In genomic region chr16:63890072-63890471, GRCh38 we compare ENCODE assay signal across 15 cellular contexts.
DNase-seq lines count a peak whose midpoint lies in the region; ATAC-seq and TF ChIP-seq lines count a peak whose summit lies in the region.
"Had no signal": no experiment of that assay in that cellular context is flagged by ENCODE, and none has a peak within 500 bp of the region (broad histone marks: within the 10 kb centered on the region; RNA-seq: fewer than 3 reads in every experiment).

No MANE protein-coding gene starts in this region.

- no CpG with 5 or more reads among the region's 1 CpG for WGBS in trophoblast cell (ENCODE audit: extremely low coverage, insufficient coverage, insufficient read length)

- intact Hi-C loops in colonic mucosa (cut with DNase I) (no loop called here), left lung (cut with DNase I) (no loop called here), Calu3 (cut with micrococcal nuclease; ENCODE audit: unreplicated experiment) (no loop called here)

- peak; percentile 17 for DNase-seq in AG10803 (ENCODE audit: low read depth)
- DNase-seq in M059J (ENCODE audit: low read depth) = peak; percentile 7
- peak; percentile 21 for DNase-seq in colonic mucosa
- no peak for DNase-seq in left lung
- DNase-seq in Calu3 = no peak
- no peak for DNase-seq in trophoblast cell
- DNase-seq: BE2C; mesendoderm; NCI-H1930; stimulated activated CD4-positive, alpha-beta T cell treated with anti-CD3 and anti-CD28 coated beads, Interleukin-4, amount 100 ng/mL, for 1 hour; stimulated activated naive CD4-positive, alpha-beta T cell treated with Interleukin-2 at 50 U/mL for 16 hours; SW 1271 had no signal

- H2AK5ac ChIP-seq in trophoblast cell (ENCODE audit: low read length) = no peak overlapping the region

- no peaks in the 10 kb centered on the region for H3K79me2 ChIP-seq in trophoblast cell (ENCODE audit: control insufficient read depth, insufficient read depth, low read length, poor library complexity)

- H3K4me3 ChIP-seq in AG10803 (ENCODE audit: low read length) (no peak overlapping the region), colonic mucosa (no peak overlapping the region), left lung (no peak overlapping the region), trophoblast cell (ENCODE audit: low read depth, low read length) (no peak overlapping the region)
- H3K4me3 ChIP-seq: K562 had no signal

- H3K14ac ChIP-seq in trophoblast cell (ENCODE audit: low read length) = no peak overlapping the region

- no peak for TF ChIP-seq CTCF in AG10803 (conservative IDR thresholded peaks at IDR 0.05; ENCODE audit: low read length)
- TF ChIP-seq CTCF in colonic mucosa (IDR thresholded peaks at IDR 0.05) = no peak
- no peak for TF ChIP-seq CTCF in left lung (IDR thresholded peaks at IDR 0.05)
- no peak for TF ChIP-seq CTCF in Calu3 (IDR thresholded peaks at IDR 0.05; ENCODE audit: unreplicated experiment)

- H2BK120ac ChIP-seq in trophoblast cell (ENCODE audit: insufficient read depth, low read length, poor library complexity) = no peak overlapping the region

- BruUV-seq in Calu3 (replicated peaks; lab: Mats Ljungman, UMichigan) = no TSS peak

- H3K4me2 ChIP-seq in trophoblast cell (ENCODE audit: low read length) = no peak overlapping the region

- H3K27ac ChIP-seq in colonic mucosa = no peak overlapping the region
- H3K27ac ChIP-seq in left lung = no peak overlapping the region
- no peak overlapping the region for H3K27ac ChIP-seq in trophoblast cell (ENCODE audit: low read depth, low read length)

- no peaks in the 10 kb centered on the region for H3K4me1 Mint-ChIP-seq in Calu3 (ENCODE audit: low read depth, unreplicated experiment)

- no peaks in the 10 kb centered on the region for H3K36me3 Mint-ChIP-seq in Calu3 (ENCODE audit: insufficient read depth, unreplicated experiment)

- H3K9me3 Mint-ChIP-seq in Calu3 (ENCODE audit: low read depth, unreplicated experiment) = peaks cover 9% of the 10 kb centered on the region

- H3K36me3 ChIP-seq in colonic mucosa (no peaks in the 10 kb centered on the region), left lung (no peaks in the 10 kb centered on the region), trophoblast cell (ENCODE audit: control insufficient read depth in 1 of 2, insufficient read depth in 2 of 2, low read length in 2 of 2) (no peaks in the 10 kb centered on the region)
- H3K36me3 ChIP-seq: BE2C had no signal

- H4K12ac ChIP-seq in trophoblast cell (ENCODE audit: low read depth, low read length) = no peak overlapping the region

- no peaks in the 10 kb centered on the region for H3K79me1 ChIP-seq in trophoblast cell (ENCODE audit: low read length)

- no peak overlapping the region for H4K8ac ChIP-seq in trophoblast cell (ENCODE audit: low read depth, low read length)

- H3K18ac ChIP-seq in trophoblast cell (ENCODE audit: low read length) = no peak overlapping the region

- no peak overlapping the region for H3K4me3 Mint-ChIP-seq in Calu3 (ENCODE audit: low read depth, unreplicated experiment)

- H3K27me3 Mint-ChIP-seq in Calu3 (ENCODE audit: unreplicated experiment) = no peaks in the 10 kb centered on the region

- CTCF ChIA-PET in Calu3 (lab: Charles Lee) = no interaction called here

- H2BK12ac ChIP-seq in trophoblast cell (ENCODE audit: low read length) = no peak overlapping the region

- H3K27ac Mint-ChIP-seq in Calu3 (ENCODE audit: unreplicated experiment) = no peak overlapping the region

- H4K91ac ChIP-seq in trophoblast cell (ENCODE audit: low read depth, low read length) = no peak overlapping the region

- H3K4me1 ChIP-seq in colonic mucosa = no peaks in the 10 kb centered on the region
- no peaks in the 10 kb centered on the region for H3K4me1 ChIP-seq in left lung
- H3K4me1 ChIP-seq in trophoblast cell (ENCODE audit: control insufficient read depth in 1 of 2, insufficient read depth in 2 of 2, low read length in 2 of 2) = no peaks in the 10 kb centered on the region
- H3K4me1 ChIP-seq: BE2C had no signal

- H3K9ac ChIP-seq in colonic mucosa (ENCODE audit: low read depth in 2 of 2, low read length in 2 of 2) = no peak overlapping the region
- H3K9ac ChIP-seq in trophoblast cell (ENCODE audit: low read length) = no peak overlapping the region

- no peak overlapping the region for H3K4ac ChIP-seq in trophoblast cell (ENCODE audit: low read depth, low read length)

- H3K23ac ChIP-seq in trophoblast cell (ENCODE audit: low read length) = no peak overlapping the region

- H3K27me3 ChIP-seq in colonic mucosa (no peaks in the 10 kb centered on the region), left lung (no peaks in the 10 kb centered on the region), trophoblast cell (ENCODE audit: insufficient read depth, low read length) (no peaks in the 10 kb centered on the region)
- H3K27me3 ChIP-seq: BE2C had no signal

- ATAC-seq in left lung (peak; percentile 79), GM18520 (IDR thresholded peaks at IDR 0.05; ENCODE audit: unreplicated experiment) (no peak), HG03097 (IDR thresholded peaks at IDR 0.05; ENCODE audit: low FRiP score, unreplicated experiment) (no peak)
- ATAC-seq: K562 had no signal

- H3K9me3 ChIP-seq in colonic mucosa (no peaks in the 10 kb centered on the region), left lung (no peaks in the 10 kb centered on the region), trophoblast cell (ENCODE audit: insufficient read depth, low read depth, low read length) (no peaks in the 10 kb centered on the region)
- H3K9me3 ChIP-seq: BE2C had no signal

- H2AFZ ChIP-seq in trophoblast cell (ENCODE audit: insufficient read depth, low read length, poor library complexity) = no peak overlapping the region

- no peak overlapping the region for H2BK5ac ChIP-seq in trophoblast cell (ENCODE audit: low read depth, low read length, poor library complexity)

Comparison
In these comparisons a context has a peak if more than half of its experiments do, and no peak if none do; other contexts are left out.
1. DNase-seq: peak in AG10803 (single experiment), M059J (single experiment) and colonic mucosa (single experiment); none in left lung (0 of 2), Calu3 (single experiment) and trophoblast cell (0 of 2).